ENCODE assay signal across 1 cellular context in genomic region chr2:221392228-221392881, GRCh38.
TF ChIP-seq lines count a peak whose summit lies in the region.

No MANE protein-coding gene starts in this region.

TF ChIP-seq in GM23338, 12 proteins besides CTCF, POLR2A, EP300 and RAD21 (continued from another document):
- TF ChIP-seq ZNF462 (CRISPR knock-in tag; IDR thresholded peaks at IDR 0.05) = no peak
- TF ChIP-seq ZNF331 (CRISPR knock-in tag; IDR thresholded peaks at IDR 0.05; ENCODE audit: low read depth) = no peak
- no peak for TF ChIP-seq EZH2phosphoT487 (IDR thresholded peaks at IDR 0.05; ENCODE audit: unreplicated experiment)
- TF ChIP-seq CREB1 (CRISPR knock-in tag; IDR thresholded peaks at IDR 0.05; ENCODE audit: low read depth) = no peak
- TF ChIP-seq JUNB (IDR thresholded peaks at IDR 0.05; ENCODE audit: unreplicated experiment) = no peak
TF ChIP-seq in GM23338: peak in this region for 0.
